In the genomic region with DNA sequence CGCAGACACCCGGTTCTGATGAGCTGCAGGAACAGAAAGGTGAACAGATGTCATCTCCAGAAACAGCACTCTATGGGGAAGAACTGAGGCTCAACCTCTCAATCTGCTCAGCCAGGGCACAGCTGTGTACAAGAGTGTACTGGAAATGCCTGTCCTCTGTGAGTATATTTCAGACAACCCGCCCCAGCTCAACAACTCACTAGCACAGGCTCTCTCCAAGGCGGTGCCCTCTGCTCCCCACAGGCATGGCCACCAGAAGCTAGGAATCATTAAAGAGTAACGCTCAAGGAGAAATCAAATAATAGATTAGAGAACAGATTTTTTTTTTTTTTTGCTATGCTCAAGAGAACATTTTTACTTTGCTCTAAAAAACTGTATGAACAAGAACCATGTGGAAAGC, we compare ENCODE assay signal across 17 cellular contexts. TPM values are rescaled to one million over a fixed set of nuclear protein-coding genes. Genes with fewer than 3 reads are reported as not detected.
DNase-seq lines count a peak whose midpoint lies in the region; ATAC-seq and TF ChIP-seq lines count a peak whose summit lies in the region.
"Had no signal": no experiment of that assay in that cellular context is flagged by ENCODE, and none has a peak within 500 bp of the region (broad histone marks: within the 10 kb centered on the region; RNA-seq: fewer than 3 reads in every experiment).

No MANE protein-coding gene starts in this region.

- no peak for DNase-seq in activated naive CD4-positive, alpha-beta T cell treated with anti-CD3 and anti-CD28 coated beads, Interleukin-2, amount 10 ng/mL, durations not matched to agents 7 days and 5 days
- DNase-seq in activated naive CD4-positive, alpha-beta T cell treated with Interleukin-2 at 50 U/mL for 16 hours, result no peak
- DNase-seq in T-helper 17 cell (no peak), right lobe of liver (no peak), NOMO-1 (lab: John Stamatoyannopoulos, UW; ENCODE audit: unreplicated experiment in 2 of 2) (no peak), left ventricle myocardium superior (no peak), mesendoderm (no peak)
- no peak for DNase-seq in stimulated activated naive B cell treated with anti-CD40 and anti-IgM and Interleukin-4, amounts not matched to agents 10 μg/mL and 1 μg/mL and 100 μg/mL, for 72 hours
- DNase-seq: GM23248, NCI-H1105, NCI-H2227 treated with DMSO at 0.1 percent for 48 hours, NCI-H510A treated with DMSO at 0.1 percent for 48 hours, NCI-H82, SHP77, SK-N-SH had no signal

- no peaks in the 10 kb centered on the region for H3K9me3 Mint-ChIP-seq in activated naive CD4-positive, alpha-beta T cell treated with anti-CD3 and anti-CD28 coated beads, Interleukin-2, amount 10 ng/mL, durations not matched to agents 7 days and 5 days
- H3K9me3 Mint-ChIP-seq in stimulated activated naive B cell treated with anti-CD40 and anti-IgM and Interleukin-4, amounts not matched to agents 10 μg/mL and 1 μg/mL and 100 μg/mL, for 72 hours, result peaks cover 3 to 5% of the 10 kb centered on the region in 2 donors

- H3K4me2 ChIP-seq in mesendoderm (ENCODE audit: low read length), result no peak overlapping the region
- H3K4me2 ChIP-seq: SK-N-SH had no signal

- no peak overlapping the region for H2BK15ac ChIP-seq in mesendoderm (replicated peaks; ENCODE audit: low read depth)

- H3K4me1 ChIP-seq in right lobe of liver, result no peaks in the 10 kb centered on the region
- H3K4me1 ChIP-seq in mesendoderm (ENCODE audit: control insufficient read depth, low read depth, low read length), result no peaks in the 10 kb centered on the region

- no peak for TF ChIP-seq POLR2A in right lobe of liver (IDR thresholded peaks at IDR 0.05)

- ATAC-seq in T-helper 17 cell, result no peak
- ATAC-seq in right lobe of liver, result peak in 3 of 4 donors; percentile 23 to 47 (median 40)
- no peak for ATAC-seq in stimulated activated naive B cell treated with anti-CD40 and anti-IgM and Interleukin-4, amounts not matched to agents 10 μg/mL and 1 μg/mL and 100 μg/mL, for 72 hours (replicated peaks)
- ATAC-seq in left ventricle myocardium superior, result no peak
- ATAC-seq: HCT116 had no signal

- H3K4me3 ChIP-seq in right lobe of liver (no peak overlapping the region), mesendoderm (ENCODE audit: low read length) (no peak overlapping the region)
- H3K4me3 ChIP-seq: GM23248 had no signal

- H2AK5ac ChIP-seq in mesendoderm (ENCODE audit: low read length), result no peak overlapping the region

- H3K4ac ChIP-seq in mesendoderm (ENCODE audit: low read depth, low read length), result no peak overlapping the region

- H3K18ac ChIP-seq in mesendoderm (ENCODE audit: low read length), result no peak overlapping the region

- WGBS in right lobe of liver (ENCODE audit: insufficient coverage, low coverage, low lambda C conversion rate, missing lambda C conversion rate), result 41% methylated on average over 4 of the region's 5 CpGs
- WGBS in mesendoderm (ENCODE audit: extremely low coverage, insufficient coverage, low lambda C conversion rate), result no CpG with 5 or more reads among the region's 5 CpGs

- no peak overlapping the region for H3K9ac ChIP-seq in mesendoderm (ENCODE audit: low read length)
- H3K9ac ChIP-seq: GM23248, SK-N-SH had no signal

- TF ChIP-seq CTCF in right lobe of liver (IDR thresholded peaks at IDR 0.05), result no peak

- no peak overlapping the region for H3K4me3 Mint-ChIP-seq in activated naive CD4-positive, alpha-beta T cell treated with anti-CD3 and anti-CD28 coated beads, Interleukin-2, amount 10 ng/mL, durations not matched to agents 7 days and 5 days
- H3K4me3 Mint-ChIP-seq in T-helper 17 cell, result no peak overlapping the region
- no peak overlapping the region for H3K4me3 Mint-ChIP-seq in stimulated activated naive B cell treated with anti-CD40 and anti-IgM and Interleukin-4, amounts not matched to agents 10 μg/mL and 1 μg/mL and 100 μg/mL, for 72 hours

- H3K56ac ChIP-seq in mesendoderm (ENCODE audit: low read length), result no peak overlapping the region

- no peaks in the 10 kb centered on the region for H3K9me3 ChIP-seq in T-helper 17 cell (ENCODE audit: control insufficient read depth, low read length, poor library complexity, severe bottlenecking)
- H3K9me3 ChIP-seq in right lobe of liver, result no peaks in the 10 kb centered on the region
- H3K9me3 ChIP-seq: SK-N-SH had no signal

- H3K23ac ChIP-seq in mesendoderm (ENCODE audit: low read length), result no peak overlapping the region

- H3K36me3 ChIP-seq in right lobe of liver, result peaks cover 4 to 33% (median 11%) of the 10 kb centered on the region in 4 donors
- H3K36me3 ChIP-seq in mesendoderm (ENCODE audit: control insufficient read depth, insufficient read depth, low read length), result peaks cover 1% of the 10 kb centered on the region

- no peak overlapping the region for H4K5ac ChIP-seq in mesendoderm (ENCODE audit: low read length)

- H3K4me1 Mint-ChIP-seq in activated naive CD4-positive, alpha-beta T cell treated with anti-CD3 and anti-CD28 coated beads, Interleukin-2, amount 10 ng/mL, durations not matched to agents 7 days and 5 days, result peaks cover 19% of the 10 kb centered on the region
- H3K4me1 Mint-ChIP-seq in T-helper 17 cell, result peaks cover 7% of the 10 kb centered on the region
- H3K4me1 Mint-ChIP-seq in stimulated activated naive B cell treated with anti-CD40 and anti-IgM and Interleukin-4, amounts not matched to agents 10 μg/mL and 1 μg/mL and 100 μg/mL, for 72 hours, result peaks cover 27 to 45% of the 10 kb centered on the region in 2 donors

- intact Hi-C loops in right lobe of liver (cut with DNase I), result loop anchor here in 1 of 2 donors (10.0 kb wide), 1 partner anchor 53 kb away; a partner anchor contains a TSS
- intact Hi-C loops in left ventricle myocardium superior (cut with micrococcal nuclease), result no loop called here

- peaks cover 1% of the 10 kb centered on the region for H3K79me1 ChIP-seq in mesendoderm (ENCODE audit: low read length)

- CTCF ChIA-PET in activated naive CD4-positive, alpha-beta T cell treated with anti-CD3 and anti-CD28 coated beads, Interleukin-2, amount 10 ng/mL, durations not matched to agents 7 days and 5 days (lab: Charles Lee), result interaction anchor here (0.6 to 0.7 kb wide), 3 partner anchors 65 to 383 kb away, joined by 3 to 4 read pairs (median 3); no protein-coding TSS in a partner anchor

- H4K8ac ChIP-seq in mesendoderm (ENCODE audit: low read depth, low read length), result no peak overlapping the region

- H3K27ac Mint-ChIP-seq in activated naive CD4-positive, alpha-beta T cell treated with anti-CD3 and anti-CD28 coated beads, Interleukin-2, amount 10 ng/mL, durations not matched to agents 7 days and 5 days, result peak overlapping the region; percentile 33
- peak overlapping the region; percentile 24 for H3K27ac Mint-ChIP-seq in T-helper 17 cell
- H3K27ac Mint-ChIP-seq in stimulated activated naive B cell treated with anti-CD40 and anti-IgM and Interleukin-4, amounts not matched to agents 10 μg/mL and 1 μg/mL and 100 μg/mL, for 72 hours, result peak overlapping the region; percentile 85

- H3K27me3 ChIP-seq in right lobe of liver (no peaks in the 10 kb centered on the region), mesendoderm (ENCODE audit: insufficient read depth, low read length, poor library complexity) (no peaks in the 10 kb centered on the region)

- H3K27me3 Mint-ChIP-seq in activated naive CD4-positive, alpha-beta T cell treated with anti-CD3 and anti-CD28 coated beads, Interleukin-2, amount 10 ng/mL, durations not matched to agents 7 days and 5 days, result no peaks in the 10 kb centered on the region
- H3K27me3 Mint-ChIP-seq in T-helper 17 cell, result no peaks in the 10 kb centered on the region
- no peaks in the 10 kb centered on the region for H3K27me3 Mint-ChIP-seq in stimulated activated naive B cell treated with anti-CD40 and anti-IgM and Interleukin-4, amounts not matched to agents 10 μg/mL and 1 μg/mL and 100 μg/mL, for 72 hours

- H3K79me2 ChIP-seq in mesendoderm (ENCODE audit: control insufficient read depth, insufficient read depth, low read length), result no peaks in the 10 kb centered on the region

- no peak overlapping the region for H2BK120ac ChIP-seq in mesendoderm (ENCODE audit: low read depth, low read length)

- peaks cover 58% of the 10 kb centered on the region for H3K36me3 Mint-ChIP-seq in activated naive CD4-positive, alpha-beta T cell treated with anti-CD3 and anti-CD28 coated beads, Interleukin-2, amount 10 ng/mL, durations not matched to agents 7 days and 5 days
- peaks cover 7% of the 10 kb centered on the region for H3K36me3 Mint-ChIP-seq in T-helper 17 cell (ENCODE audit: low read depth)
- H3K36me3 Mint-ChIP-seq in stimulated activated naive B cell treated with anti-CD40 and anti-IgM and Interleukin-4, amounts not matched to agents 10 μg/mL and 1 μg/mL and 100 μg/mL, for 72 hours, result peaks cover 45 to 61% of the 10 kb centered on the region in 2 donors

- H2BK5ac ChIP-seq in mesendoderm (ENCODE audit: low read length), result no peak overlapping the region

- peak overlapping the region in 1 of 3 donors; percentile 16 for H3K27ac ChIP-seq in right lobe of liver
- no peak overlapping the region for H3K27ac ChIP-seq in mesendoderm (ENCODE audit: low read depth, low read length)
- H3K27ac ChIP-seq: C4-2B, GM23248 had no signal

RNA-seq across cellular contexts. Expression of a gene that starts 43.8 kb away (rescaled TPM):
- total RNA-seq in T-helper 17 cell (10 to 100 TPM; 36.9 to 44.8 TPM), right lobe of liver (10 to 100 TPM; 19.7 to 28.0 (median 21.4) TPM), left ventricle myocardium superior (12.4 TPM)
- polyA plus RNA-seq in mesendoderm (2013, experiment 1 of 2), result 41.8 TPM
- 41.0 TPM for polyA plus RNA-seq in mesendoderm (2013, experiment 2 of 2)

RNA-seq across cellular contexts. Expression of a gene that starts 56.0 kb away (rescaled TPM):
- total RNA-seq in T-helper 17 cell, result 10 to 100 TPM; 21.8 to 30.5 TPM
- 10 to 100 TPM; 20.4 to 38.5 (median 23.5) TPM for total RNA-seq in right lobe of liver
- 40.0 TPM for total RNA-seq in left ventricle myocardium superior
- 49.3 TPM for polyA plus RNA-seq in mesendoderm (2013, experiment 1 of 2)
- 49.4 TPM for polyA plus RNA-seq in mesendoderm (2013, experiment 2 of 2)

Comparison
In these comparisons a context has a peak if more than half of its experiments do, and no peak if none do; other contexts are left out.
1. H3K27ac Mint-ChIP-seq: peak in every context shown above with its lines; median percentile 85 in stimulated activated naive B cell treated with anti-CD40 and anti-IgM and Interleukin-4, amounts not matched to agents 10 μg/mL and 1 μg/mL and 100 μg/mL, for 72 hours; 33 in activated naive CD4-positive, alpha-beta T cell treated with anti-CD3 and anti-CD28 coated beads, Interleukin-2, amount 10 ng/mL, durations not matched to agents 7 days and 5 days; 24 in T-helper 17 cell.
2. ATAC-seq: peak in right lobe of liver (3 of 4); none in T-helper 17 cell (single experiment), stimulated activated naive B cell treated with anti-CD40 and anti-IgM and Interleukin-4, amounts not matched to agents 10 μg/mL and 1 μg/mL and 100 μg/mL, for 72 hours (0 of 2) and left ventricle myocardium superior (single experiment).